ENCODE assay signal across 8 cellular contexts in the genomic region with DNA sequence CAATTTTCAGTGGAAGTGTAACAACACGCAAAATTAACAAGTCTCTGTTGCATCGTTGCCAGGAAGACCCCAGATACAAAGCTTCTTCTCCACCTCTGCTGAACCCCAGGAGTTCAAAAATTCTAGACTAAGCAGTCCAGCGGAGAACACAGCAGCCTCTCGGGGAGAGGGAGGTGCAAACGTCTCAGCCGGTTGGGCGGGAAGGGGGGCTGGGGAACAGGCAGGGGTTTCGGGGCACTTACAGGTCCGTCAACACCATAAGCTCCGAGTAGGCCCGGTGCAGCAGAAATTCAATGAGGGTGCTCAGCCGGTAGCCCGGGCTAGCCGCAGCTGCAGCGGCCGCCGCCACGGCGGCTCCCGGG. TPM values are rescaled to one million over a fixed set of nuclear protein-coding genes. Genes with fewer than 3 reads are reported as not detected.
DNase-seq lines count a peak whose midpoint lies in the region; ATAC-seq and TF ChIP-seq lines count a peak whose summit lies in the region.

No MANE protein-coding gene starts in this region.

- TF ChIP-seq CTCF in fibroblast of mammary gland (conservative IDR thresholded peaks at IDR 0.05; ENCODE audit: control insufficient read depth, insufficient read depth, low read depth, low read length) = no peak
- no peak for TF ChIP-seq CTCF in omental fat pad (IDR thresholded peaks at IDR 0.05)

- peak overlapping the region; percentile 78 for H3K4me3 ChIP-seq in fibroblast of mammary gland (ENCODE audit: control insufficient read depth, low read depth, low read length)

- ATAC-seq in HG03565 (IDR thresholded peaks at IDR 0.05; ENCODE audit: unreplicated experiment) (peak; percentile 4), omental fat pad (ENCODE audit: low FRiP score) (peak; percentile 3), HG03108 (IDR thresholded peaks at IDR 0.05; ENCODE audit: unreplicated experiment) (no peak), GM21381 (IDR thresholded peaks at IDR 0.05; ENCODE audit: unreplicated experiment) (no peak)

- peak; percentile 24 for DNase-seq in ELF-1 (ENCODE audit: low read depth, low spot score)
- DNase-seq in activated CD4-positive, alpha-beta T cell treated with anti-CD3 and anti-CD28 coated beads, Interleukin-2, amount 50 U/mL, for 4 hours = peak; percentile 4 to 9
- DNase-seq in fibroblast of mammary gland (ENCODE audit: low read depth) = no peak
- DNase-seq in omental fat pad (ENCODE audit: low spot score) = no peak
- DNase-seq in UCSD-AML1 (lab: John Stamatoyannopoulos, UW; ENCODE audit: unreplicated experiment) = no peak

RNA-seq across cellular contexts. Expression of gene MED14, which starts 0.4 kb away (rescaled TPM):
- total RNA-seq in omental fat pad = 10 to 100 TPM; 26.5 to 36.9 (median 32.4) TPM

Comparison
In these comparisons a context has a peak if more than half of its experiments do, and no peak if none do; other contexts are left out.
1. DNase-seq: peak in ELF-1 (single experiment) and activated CD4-positive, alpha-beta T cell treated with anti-CD3 and anti-CD28 coated beads, Interleukin-2, amount 50 U/mL, for 4 hours (2 of 2); none in fibroblast of mammary gland (single experiment), omental fat pad (single experiment) and UCSD-AML1 (single experiment).
2. ATAC-seq: peak in HG03565 (single experiment) and omental fat pad (single experiment); none in HG03108 (single experiment) and GM21381 (single experiment).